ENCODE assay signal across 8 cellular contexts in genomic region chr20:53706511-53707031, GRCh38.
DNase-seq lines count a peak whose midpoint lies in the region; ATAC-seq and TF ChIP-seq lines count a peak whose summit lies in the region.

No MANE protein-coding gene starts in this region.

- H4K8ac ChIP-seq in H9 (replicated peaks; ENCODE audit: insufficient read length, low read depth, low read length): no peak overlapping the region

- H3K56ac ChIP-seq in H9 (ENCODE audit: insufficient read length, low read depth, low read length): no peak overlapping the region

- no peaks in the 10 kb centered on the region for H3K23me2 ChIP-seq in H9 (ENCODE audit: insufficient read length, low read depth, low read length, poor library complexity, severe bottlenecking)

- no peak overlapping the region for H2BK12ac ChIP-seq in H9 (ENCODE audit: insufficient read length, low read depth, low read length)

- no peak overlapping the region for H4K91ac ChIP-seq in H9 (ENCODE audit: insufficient read length, low read depth, low read length)

- H3K9me3 Mint-ChIP-seq in H9 (no peaks in the 10 kb centered on the region), memory B cell (no peaks in the 10 kb centered on the region)

- no peaks in the 10 kb centered on the region for H3K79me1 ChIP-seq in H9 (ENCODE audit: insufficient read depth, low read depth, low read length, poor library complexity, severe bottlenecking)

- H3K79me2 ChIP-seq in H9 (ENCODE audit: insufficient read depth, low read length): no peaks in the 10 kb centered on the region

- no peak overlapping the region for H3K23ac ChIP-seq in H9 (ENCODE audit: insufficient read length, low read depth, low read length)

- no peaks in the 10 kb centered on the region for H3K27me3 ChIP-seq in H9 (ENCODE audit: insufficient read depth, low read length)

- no peak overlapping the region for H2AK5ac ChIP-seq in H9 (ENCODE audit: insufficient read length, low read length)

- no peak overlapping the region for H3T11ph ChIP-seq in H9 (ENCODE audit: low read length)

- H2AFZ ChIP-seq in H9 (ENCODE audit: low read length): no peak overlapping the region

- H3K4me1 Mint-ChIP-seq in H9: peaks cover 27 to 28% of the 10 kb centered on the region in 2 experiments
- peaks cover 32% of the 10 kb centered on the region for H3K4me1 Mint-ChIP-seq in T-helper 17 cell
- peaks cover 28% of the 10 kb centered on the region for H3K4me1 Mint-ChIP-seq in memory B cell

- H3K27ac Mint-ChIP-seq in H9 (peak overlapping the region; percentile 74 to 90 (median 78); a peak in 6 of 7 replicates), T-helper 17 cell (peak overlapping the region; percentile 94), memory B cell (peak overlapping the region; percentile 89)

- H2BK5ac ChIP-seq in H9 (ENCODE audit: insufficient read length, low read length): no peak overlapping the region

- H3K18ac ChIP-seq in H9 (ENCODE audit: insufficient read length, low read depth, low read length): no peak overlapping the region

- H2BK15ac ChIP-seq in H9 (ENCODE audit: low read depth, low read length): no peak overlapping the region

- H3K27me3 Mint-ChIP-seq in H9 (ENCODE audit: low read depth) (no peaks in the 10 kb centered on the region), T-helper 17 cell (no peaks in the 10 kb centered on the region), memory B cell (no peaks in the 10 kb centered on the region)

- H3K9ac ChIP-seq in H9 (ENCODE audit: extremely low read depth, insufficient read length, low read length): no peak overlapping the region

- no peaks in the 10 kb centered on the region for H4K20me1 ChIP-seq in H9 (ENCODE audit: control insufficient read depth, insufficient read depth, insufficient read length)

- TF ChIP-seq CTCF in H9 (conservative IDR thresholded peaks at IDR 0.05): no peak

- no peak overlapping the region for H2BK120ac ChIP-seq in H9 (ENCODE audit: low read depth, low read length, poor library complexity, severe bottlenecking)

- no peak overlapping the region for H2BK20ac ChIP-seq in H9 (ENCODE audit: low read depth, low read length, poor library complexity, severe bottlenecking)

- no peak overlapping the region for H4K5ac ChIP-seq in H9 (ENCODE audit: insufficient read length, low read depth, low read length)

- no peak overlapping the region for H3K4ac ChIP-seq in H9 (ENCODE audit: low read depth, low read length)

- no peak overlapping the region for H3K14ac ChIP-seq in H9 (ENCODE audit: insufficient read depth, low read length)

- no peak overlapping the region for H3K4me2 ChIP-seq in H9 (ENCODE audit: insufficient read depth, insufficient read length, low read length)

- WGBS in H9 (ENCODE audit: extremely low coverage, insufficient read length, low lambda C conversion rate): no CpG with 5 or more reads among the region's 5 CpGs

- ATAC-seq in T-helper 17 cell (peak; percentile 72), memory B cell (ENCODE audit: low read depth) (peak; percentile 32), HG03196 (IDR thresholded peaks at IDR 0.05; ENCODE audit: unreplicated experiment) (no peak)

- no peak overlapping the region for H3K27ac ChIP-seq in H9 (ENCODE audit: insufficient read length, low read depth, low read length)

- peak; percentile 61 for DNase-seq in EH (ENCODE audit: low read depth)
- no peak for DNase-seq in H9
- no peak for DNase-seq in T-helper 17 cell
- no peak for DNase-seq in memory B cell (ENCODE audit: low spot score in 2 of 2)
- no peak for DNase-seq in hippocampal formation (lab: John Stamatoyannopoulos, UW)
- no peak for DNase-seq in SIG-M5 (lab: John Stamatoyannopoulos, UW)
- DNase-seq in cerebellum (ENCODE audit: low spot score): no peak

- H3K36me3 Mint-ChIP-seq in H9 (ENCODE audit: insufficient read depth in 1 of 3, low read depth in 3 of 3) (no peaks in the 10 kb centered on the region), T-helper 17 cell (ENCODE audit: low read depth) (no peaks in the 10 kb centered on the region), memory B cell (no peaks in the 10 kb centered on the region)

- H3K4me3 Mint-ChIP-seq in H9: no peak overlapping the region
- H3K4me3 Mint-ChIP-seq in T-helper 17 cell: peak overlapping the region; percentile 75
- no peak overlapping the region for H3K4me3 Mint-ChIP-seq in memory B cell

- H3K9me3 ChIP-seq in H9 (ENCODE audit: control insufficient read depth, low read depth, low read length) (no peaks in the 10 kb centered on the region), T-helper 17 cell (ENCODE audit: control insufficient read depth, low read length, poor library complexity, severe bottlenecking) (no peaks in the 10 kb centered on the region)

- H3K4me1 ChIP-seq in H9 (ENCODE audit: insufficient read depth, low read length): peaks cover 3% of the 10 kb centered on the region; the same call in 1 of the 2 replicates
